Comparison of ENCODE assay signal across 12 cellular contexts in genomic region chr14:105015242-105015641, GRCh38. TPM values are rescaled to one million over a fixed set of nuclear protein-coding genes. Genes with fewer than 3 reads are reported as not detected.
DNase-seq lines count a peak whose midpoint lies in the region; ATAC-seq and TF ChIP-seq lines count a peak whose summit lies in the region.
"Had no signal": no experiment of that assay in that cellular context is flagged by ENCODE, and none has a peak within 500 bp of the region (broad histone marks: within the 10 kb centered on the region; RNA-seq: fewer than 3 reads in every experiment).

No MANE protein-coding gene starts in this region.

- no peaks in the 10 kb centered on the region for H3K9me3 Mint-ChIP-seq in Calu3 (ENCODE audit: low read depth, unreplicated experiment)
- H3K9me3 Mint-ChIP-seq in activated naive CD8-positive, alpha-beta T cell treated with anti-CD3 and anti-CD28 coated beads, Interleukin-2, amount 50 U/mL, for 24 hours = no peaks in the 10 kb centered on the region
- no peaks in the 10 kb centered on the region for H3K9me3 Mint-ChIP-seq in naive thymus-derived CD4-positive, alpha-beta T cell

- H4K91ac ChIP-seq in IMR-90 (ENCODE audit: insufficient read depth, low read depth, low read length) = no peak overlapping the region; the same call in 1 of the 2 replicates

- no peak overlapping the region for H3K18ac ChIP-seq in IMR-90 (ENCODE audit: low read depth, low read length)

- peak overlapping the region; percentile 17; the same call in 1 of the 2 replicates for H3K4me2 ChIP-seq in IMR-90 (ENCODE audit: low read depth, low read length)

- peak overlapping the region; percentile 43 for H3K4me3 Mint-ChIP-seq in Calu3 (ENCODE audit: low read depth, unreplicated experiment)
- H3K4me3 Mint-ChIP-seq in activated naive CD8-positive, alpha-beta T cell treated with anti-CD3 and anti-CD28 coated beads, Interleukin-2, amount 50 U/mL, for 24 hours = peak overlapping the region; percentile 22
- H3K4me3 Mint-ChIP-seq in naive thymus-derived CD4-positive, alpha-beta T cell = peak overlapping the region in 2 of 10 donors; percentile 35 to 47

- peak overlapping the region; percentile 40; the same call in 1 of the 2 replicates for H3K14ac ChIP-seq in IMR-90 (replicated peaks; ENCODE audit: low read depth, low read length)

- DNase-seq in Calu3 = no peak
- DNase-seq in IMR-90 = no peak
- no peak for DNase-seq in activated naive CD8-positive, alpha-beta T cell treated with anti-CD3 and anti-CD28 coated beads, Interleukin-2, amount 50 U/mL, for 24 hours
- DNase-seq in naive thymus-derived CD4-positive, alpha-beta T cell = no peak
- DNase-seq in Ammon's horn (ENCODE audit: low spot score) = no peak
- no peak for DNase-seq in GM20000 (ENCODE audit: low spot score)
- DNase-seq: activated CD8-positive, alpha-beta memory T cell treated with anti-CD3 and anti-CD28 coated beads for 24 hours; DMS153; NCI-H1048 had no signal

- peaks cover 30% of the 10 kb centered on the region for H3K9me1 ChIP-seq in IMR-90 (ENCODE audit: insufficient read depth, low read length)

- no peak overlapping the region for H3K27ac ChIP-seq in IMR-90 (ENCODE audit: insufficient read depth, low read length)
- no peak overlapping the region for H3K27ac ChIP-seq in naive thymus-derived CD4-positive, alpha-beta T cell (ENCODE audit: low read depth, low read length)
- H3K27ac ChIP-seq: HL-60 had no signal

- peaks cover 82% of the 10 kb centered on the region for H4K20me1 ChIP-seq in IMR-90 (ENCODE audit: insufficient read depth, low read length)

- H3K27ac Mint-ChIP-seq in Calu3 (ENCODE audit: unreplicated experiment) = no peak overlapping the region
- peak overlapping the region; percentile 23 for H3K27ac Mint-ChIP-seq in activated naive CD8-positive, alpha-beta T cell treated with anti-CD3 and anti-CD28 coated beads, Interleukin-2, amount 50 U/mL, for 24 hours
- peak overlapping the region in 4 of 9 donors; percentile 3 to 75 (median 42) for H3K27ac Mint-ChIP-seq in naive thymus-derived CD4-positive, alpha-beta T cell

- no peak for TF ChIP-seq POLR2A in IMR-90 (IDR thresholded peaks at IDR 0.05; ENCODE audit: low read depth, low read length)

- in situ Hi-C loops in IMR-90 (cut with MboI; ENCODE audit: low sequenced_read_pairs) = no loop called here

- H3K4me1 ChIP-seq in IMR-90 (ENCODE audit: control insufficient read depth, insufficient read depth, low read length) = peaks cover 30% of the 10 kb centered on the region
- peaks cover 22 to 58% of the 10 kb centered on the region in 2 donors for H3K4me1 ChIP-seq in naive thymus-derived CD4-positive, alpha-beta T cell (ENCODE audit: control insufficient read depth in 2 of 2, insufficient read depth in 2 of 2, low read length in 2 of 2)

- peak overlapping the region; percentile 70; the same call in 1 of the 2 replicates for H4K5ac ChIP-seq in IMR-90 (ENCODE audit: low read depth, low read length)

- no peak overlapping the region for H3K9ac ChIP-seq in IMR-90 (ENCODE audit: low read depth, low read length)

- peaks cover 43% of the 10 kb centered on the region for H3K4me1 Mint-ChIP-seq in Calu3 (ENCODE audit: low read depth, unreplicated experiment)
- peaks cover 64% of the 10 kb centered on the region for H3K4me1 Mint-ChIP-seq in activated naive CD8-positive, alpha-beta T cell treated with anti-CD3 and anti-CD28 coated beads, Interleukin-2, amount 50 U/mL, for 24 hours
- peaks cover 48 to 71% (median 58%) of the 10 kb centered on the region in 7 donors for H3K4me1 Mint-ChIP-seq in naive thymus-derived CD4-positive, alpha-beta T cell

- 88% methylated on average over 4 of the region's 9 CpGs; no CpG with 5 or more reads in 1 of the 2 experiments for WGBS in IMR-90 (ENCODE audit: extremely low coverage in 2 of 2, insufficient read length in 1 of 2), 2 experiments

- H3K23ac ChIP-seq in IMR-90 (ENCODE audit: low read depth, low read length) = peak overlapping the region; percentile 86

- H3K27me3 Mint-ChIP-seq in Calu3 (ENCODE audit: unreplicated experiment) = no peaks in the 10 kb centered on the region
- no peaks in the 10 kb centered on the region for H3K27me3 Mint-ChIP-seq in activated naive CD8-positive, alpha-beta T cell treated with anti-CD3 and anti-CD28 coated beads, Interleukin-2, amount 50 U/mL, for 24 hours
- no peaks in the 10 kb centered on the region for H3K27me3 Mint-ChIP-seq in naive thymus-derived CD4-positive, alpha-beta T cell

- H3K79me1 ChIP-seq in IMR-90 (ENCODE audit: low read depth in 1 of 2, low read length in 2 of 2) = peaks cover 6 to 46% of the 10 kb centered on the region in 2 experiments; a peak in 3 of 4 replicates

- TF ChIP-seq CTCF in Calu3 (IDR thresholded peaks at IDR 0.05; ENCODE audit: unreplicated experiment) (no peak), IMR-90 (conservative IDR thresholded peaks at IDR 0.05; ENCODE audit: low read depth, low read length) (no peak), GM20000 (IDR thresholded peaks at IDR 0.05; ENCODE audit: extremely low read depth, missing control alignments) (no peak)

- H3K56ac ChIP-seq in IMR-90 (ENCODE audit: extremely low read depth, insufficient read depth, low read length) = no peak overlapping the region

- H3K4me3 ChIP-seq in IMR-90 (ENCODE audit: insufficient read depth, low read depth, low read length) = no peak overlapping the region
- H3K4me3 ChIP-seq in naive thymus-derived CD4-positive, alpha-beta T cell (ENCODE audit: low read length) = peak overlapping the region; percentile 36

- peak overlapping the region in 1 of 2 experiments; percentile 74; a peak in 2 of 4 replicates for H4K8ac ChIP-seq in IMR-90 (ENCODE audit: low read depth in 2 of 2, low read length in 2 of 2)

- H2AK9ac ChIP-seq in IMR-90 (replicated peaks; ENCODE audit: low read depth, low read length, poor library complexity) = peak overlapping the region; percentile 73

- H2BK20ac ChIP-seq in IMR-90 (ENCODE audit: low read depth, low read length) = no peak overlapping the region

- peak overlapping the region; percentile 35 for H3K4ac ChIP-seq in IMR-90 (ENCODE audit: low read depth, low read length)

- CTCF ChIA-PET in Calu3 (lab: Charles Lee) (no interaction called here), IMR-90 (lab: Yijun Ruan, JAX) (no interaction called here)
- CTCF ChIA-PET in naive thymus-derived CD4-positive, alpha-beta T cell (lab: Charles Lee) = interaction anchor here (1.4 kb wide), 1 partner anchor 71 kb away, joined by 3 read pairs; no protein-coding TSS in a partner anchor

- POLR2A ChIA-PET in IMR-90 (lab: Charles Lee; ENCODE audit: unreplicated experiment) = no interaction called here
- POLR2A ChIA-PET in naive thymus-derived CD4-positive, alpha-beta T cell (lab: Charles Lee) = no interaction called here

- BruUV-seq in Calu3 (replicated peaks; lab: Mats Ljungman, UMichigan) (no TSS peak), IMR-90 (replicated peaks; lab: Mats Ljungman, UMichigan) (no TSS peak)

- H3K36me3 Mint-ChIP-seq in Calu3 (ENCODE audit: insufficient read depth, unreplicated experiment) = peaks cover 54% of the 10 kb centered on the region
- H3K36me3 Mint-ChIP-seq in activated naive CD8-positive, alpha-beta T cell treated with anti-CD3 and anti-CD28 coated beads, Interleukin-2, amount 50 U/mL, for 24 hours (ENCODE audit: low read depth) = peaks cover 61% of the 10 kb centered on the region
- peaks cover 0 to 16% (median 0%) of the 10 kb centered on the region in 5 donors for H3K36me3 Mint-ChIP-seq in naive thymus-derived CD4-positive, alpha-beta T cell

- TF ChIP-seq RAD21 in IMR-90 (IDR thresholded peaks at IDR 0.05; ENCODE audit: low read length) = no peak

- ATAC-seq in IMR-90 (ENCODE audit: low read depth) (no peak), HG02759 (IDR thresholded peaks at IDR 0.05; ENCODE audit: unreplicated experiment) (no peak), HG03442 (IDR thresholded peaks at IDR 0.05; ENCODE audit: unreplicated experiment) (no peak)
- no peak for ATAC-seq in activated naive CD8-positive, alpha-beta T cell treated with anti-CD3 and anti-CD28 coated beads, Interleukin-2, amount 50 U/mL, for 24 hours
- no peak for ATAC-seq in naive thymus-derived CD4-positive, alpha-beta T cell

- H2AFZ ChIP-seq in IMR-90 (replicated peaks; ENCODE audit: low read length, poor library complexity) = peak overlapping the region; percentile 15

- dilution Hi-C loops in IMR-90 (cut with HindIII; ENCODE audit: low sequenced_read_pairs, unreplicated experiment) = no loop called here

- H2BK15ac ChIP-seq in IMR-90 (ENCODE audit: low read depth, low read length) = no peak overlapping the region

- intact Hi-C loops in Calu3 (cut with micrococcal nuclease; ENCODE audit: unreplicated experiment) = loop anchor here (10.0 kb wide), 1 partner anchor 70 kb away; no protein-coding TSS in a partner anchor
- intact Hi-C loops in IMR-90 (cut with micrococcal nuclease) = no loop called here
- intact Hi-C loops in naive thymus-derived CD4-positive, alpha-beta T cell (cut with micrococcal nuclease) = no loop called here

- H3K9me3 ChIP-seq in IMR-90 (ENCODE audit: control insufficient read depth, insufficient read depth, low read length) = no peaks in the 10 kb centered on the region
- H3K9me3 ChIP-seq in naive thymus-derived CD4-positive, alpha-beta T cell (ENCODE audit: control insufficient read depth in 2 of 3, low read length in 3 of 3) = no peaks in the 10 kb centered on the region

- H3K27me3 ChIP-seq in IMR-90 (ENCODE audit: control insufficient read depth, insufficient read depth, low read length) = no peaks in the 10 kb centered on the region
- no peaks in the 10 kb centered on the region for H3K27me3 ChIP-seq in naive thymus-derived CD4-positive, alpha-beta T cell (ENCODE audit: control insufficient read depth in 2 of 2, insufficient read depth in 2 of 2, low read length in 2 of 2)

- H2BK120ac ChIP-seq in IMR-90 (ENCODE audit: low read depth, low read length) = no peak overlapping the region

- no peak overlapping the region for H2BK5ac ChIP-seq in IMR-90 (ENCODE audit: low read depth, low read length, poor library complexity, severe bottlenecking)

- peaks cover 15% of the 10 kb centered on the region for H3K36me3 ChIP-seq in IMR-90 (ENCODE audit: control insufficient read depth, insufficient read depth, low read length)
- H3K36me3 ChIP-seq in naive thymus-derived CD4-positive, alpha-beta T cell (ENCODE audit: control insufficient read depth in 2 of 3, insufficient read depth in 3 of 3, low read length in 3 of 3) = peaks cover 0 to 16% (median 6%) of the 10 kb centered on the region in 3 experiments

- no peak overlapping the region for H2AK5ac ChIP-seq in IMR-90 (ENCODE audit: low read depth, low read length)

RNA-seq across cellular contexts. Expression of gene CDCA4, which starts 5.6 kb away (rescaled TPM):
- total RNA-seq in Calu3 (2022) (28.9 and 32.4 TPM in 2 replicates), IMR-90 (2012; rRNA removed) (17.7 and 19.7 TPM in 2 replicates)
- 18.6 and 21.4 TPM in 2 replicates for polyA plus RNA-seq in IMR-90 (2012; rRNA removed)
- polyA plus RNA-seq in IMR-90 (2012; cell fraction: cytosol; rRNA removed) = 17.8 and 18.2 TPM in 2 replicates
- 9.9 and 13.1 TPM in 2 replicates for polyA plus RNA-seq in IMR-90 (2012; cell fraction: nucleus; rRNA removed; ENCODE audit: low replicate concordance)
- 10 to 100 TPM; 12.7 to 47.8 (median 14.0) TPM for total RNA-seq in naive thymus-derived CD4-positive, alpha-beta T cell
- 10 to 100 TPM in 1 of 2 donors, 1 to 10 TPM in 1; 8.0 to 12.1 TPM for polyA plus RNA-seq in naive thymus-derived CD4-positive, alpha-beta T cell

RNA-seq across cellular contexts. Expression of gene CLBA1, which starts 29.7 kb away (rescaled TPM):
- total RNA-seq in Calu3 (2022) = 12.8 and 13.8 TPM in 2 replicates
- total RNA-seq in IMR-90 (2012; rRNA removed) = 2.2 and 2.7 TPM in 2 replicates
- 5.2 and 6.2 TPM in 2 replicates for polyA plus RNA-seq in IMR-90 (2012; rRNA removed)
- polyA plus RNA-seq in IMR-90 (2012; cell fraction: cytosol; rRNA removed) = 3.5 and 4.0 TPM in 2 replicates
- polyA plus RNA-seq in IMR-90 (2012; cell fraction: nucleus; rRNA removed; ENCODE audit: low replicate concordance) = 10.8 and 12.0 TPM in 2 replicates
- 1 to 10 TPM in 4 of 5 experiments, under 1 TPM in 1; 0.51 to 2.1 (median 1.3) TPM for total RNA-seq in naive thymus-derived CD4-positive, alpha-beta T cell
- polyA plus RNA-seq in naive thymus-derived CD4-positive, alpha-beta T cell = under 1 TPM; 0.26 to 0.72 TPM

RNA-seq across cellular contexts. Expression of gene AHNAK2, which starts 37.1 kb away (rescaled TPM):
- total RNA-seq in Calu3 (2022) (42.0 and 56.5 TPM in 2 replicates), IMR-90 (2012; rRNA removed) (6.7 and 7.9 TPM in 2 replicates)
- 2.5 and 2.6 TPM in 2 replicates for polyA plus RNA-seq in IMR-90 (2012; rRNA removed)
- polyA plus RNA-seq in IMR-90 (2012; cell fraction: cytosol; rRNA removed) = 0.93 and 1.1 TPM in 2 replicates
- polyA plus RNA-seq in IMR-90 (2012; cell fraction: nucleus; rRNA removed; ENCODE audit: low replicate concordance) = 4.5 and 7.9 TPM in 2 replicates
- total RNA-seq in naive thymus-derived CD4-positive, alpha-beta T cell = under 1 TPM in 1 of 5 experiments, not detected in 4; 0.02 TPM
- not detected for polyA plus RNA-seq in naive thymus-derived CD4-positive, alpha-beta T cell

RNA-seq across cellular contexts. Expression of gene GPR132, which starts 50.0 kb away (rescaled TPM):
- 1.4 TPM in 2 replicates for total RNA-seq in Calu3 (2022)
- total RNA-seq in IMR-90 (2012; rRNA removed) = under 0.01 TPM in 2 replicates
- 0.10 and 0.19 TPM in 2 replicates for polyA plus RNA-seq in IMR-90 (2012; rRNA removed)
- polyA plus RNA-seq in IMR-90 (2012; cell fraction: cytosol; rRNA removed) = 0.15 and 0.43 TPM in 2 replicates
- polyA plus RNA-seq in IMR-90 (2012; cell fraction: nucleus; rRNA removed; ENCODE audit: low replicate concordance) = 1.9 and 3.3 TPM in 2 replicates
- 10 to 100 TPM; 37.8 to 58.7 (median 45.2) TPM for total RNA-seq in naive thymus-derived CD4-positive, alpha-beta T cell
- polyA plus RNA-seq in naive thymus-derived CD4-positive, alpha-beta T cell = 10 to 100 TPM in 1 of 2 donors, 1 to 10 TPM in 1; 9.3 to 40.2 TPM
